Comparison of ENCODE assay signal across 23 cellular contexts in genomic region chr6:25649611-25650010, GRCh38. TPM values are rescaled to one million over a fixed set of nuclear protein-coding genes. Genes with fewer than 3 reads are reported as not detected.
"Had no signal": no experiment of that assay in that cellular context is flagged by ENCODE, and none has a peak within 500 bp of the region (broad histone marks: within the 10 kb centered on the region; RNA-seq: fewer than 3 reads in every experiment).

No MANE protein-coding gene starts in this region.

- H3K4me1 ChIP-seq: left lung, lower lobe of right lung, parathyroid adenoma, psoas muscle had no signal

- DNase-seq: cortex of kidney; dorsolateral prefrontal cortex; effector CD8-positive, alpha-beta T cell; foreskin fibroblast; immature natural killer cell; left lung; lower lobe of right lung; naive B cell; occipital lobe; psoas muscle; retina; stimulated activated CD4-positive, alpha-beta T cell treated with anti-CD3 and anti-CD28 coated beads, Interleukin-2, amount 100 ng/mL, for 24 hours; stimulated activated CD4-positive, alpha-beta T cell treated with anti-CD3 and anti-CD28 coated beads, Interleukin-4, amount 100 ng/mL, for 4 hours; stimulated activated naive CD4-positive, alpha-beta T cell; stomach; substantia nigra; transverse colon had no signal

- H3K27ac ChIP-seq: dorsolateral prefrontal cortex, left lung, lower lobe of right lung, parathyroid adenoma, psoas muscle, skin epidermis, stomach, thoracic aorta, transverse colon had no signal

- H3K9me3 ChIP-seq: left lung, lower lobe of right lung, psoas muscle, stomach, thoracic aorta, transverse colon had no signal

- H3K4me3 ChIP-seq: dorsolateral prefrontal cortex, left lung, lower lobe of right lung, psoas muscle, skin epidermis, stomach, thoracic aorta, transverse colon had no signal

- H3K36me3 ChIP-seq: left lung, lower lobe of right lung, stomach, thoracic aorta, transverse colon had no signal

- H2AFZ ChIP-seq: parathyroid adenoma had no signal

- H3K79me2 ChIP-seq: parathyroid adenoma had no signal

RNA-seq across cellular contexts. Expression of gene SCGN, which starts 2.4 kb away (rescaled TPM):
- total RNA-seq: left lung, lower lobe of right lung, psoas muscle, sciatic nerve, ureter had no signal
- polyA plus RNA-seq: immature natural killer cell, keratinocyte, psoas muscle had no signal
